ENCODE assay signal across 16 cellular contexts in the genomic region with DNA sequence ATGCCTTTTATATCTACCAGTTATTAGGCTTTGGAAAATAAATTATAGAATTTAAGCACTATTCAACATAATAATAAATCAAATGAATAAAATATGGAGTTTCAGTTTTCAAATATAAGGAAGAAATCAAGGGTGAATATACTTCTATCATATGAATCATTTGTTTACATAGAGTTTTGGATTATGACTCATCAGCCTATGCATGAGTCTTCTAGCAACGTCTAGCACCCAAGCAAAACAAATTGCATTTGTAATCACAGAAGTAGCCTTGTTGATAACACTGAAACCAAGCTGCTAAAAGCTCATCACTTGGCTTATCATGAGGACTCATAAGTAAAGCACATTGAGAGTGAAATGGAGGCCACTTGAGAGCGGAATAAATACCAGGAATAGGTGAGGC.
"Had no signal": no experiment of that assay in that cellular context is flagged by ENCODE, and none has a peak within 500 bp of the region (broad histone marks: within the 10 kb centered on the region; RNA-seq: fewer than 3 reads in every experiment).

No MANE protein-coding gene starts in this region.

- H3K27ac ChIP-seq: adrenal gland, body of pancreas, sigmoid colon had no signal

- ATAC-seq: activated T-helper 17 cell treated with anti-CD3 and anti-CD28 coated beads, Interleukin-2, amount 50 U/mL, for 72 hours; body of pancreas; left lobe of liver had no signal

- H3K36me3 ChIP-seq: adrenal gland, sigmoid colon had no signal

- DNase-seq: activated CD4-positive, alpha-beta T cell treated with anti-CD3 and anti-CD28 coated beads, Interleukin-2, amount 10 ng/mL, durations not matched to agents 7 days and 5 days; activated CD4-positive, CD25-positive, alpha-beta regulatory T cell; activated naive CD4-positive, alpha-beta T cell treated with anti-CD3 and anti-CD28 coated beads, Interleukin-2, amount 10 ng/mL, durations not matched to agents 7 days and 5 days; activated T-cell treated with anti-CD3 and anti-CD28 coated beads for 4 hours; adrenal gland; body of pancreas; dermis blood vessel endothelial cell; foreskin fibroblast; head of caudate nucleus; sigmoid colon; stimulated activated CD4-positive, alpha-beta T cell treated with anti-CD3 and anti-CD28 coated beads, Interleukin-12 subunit alpha, Interleukin-12 subunit beta, amount 100 ng/mL, for 4 hours; stimulated activated naive CD4-positive, alpha-beta T cell treated with Interleukin-2 at 50 U/mL for 16 hours; T-helper 2 cell; trophoblast cell had no signal

- H3K27me3 ChIP-seq: adrenal gland, body of pancreas, sigmoid colon had no signal

- H3K9me3 ChIP-seq: adrenal gland, body of pancreas, sigmoid colon had no signal

- H3K4me3 ChIP-seq: adrenal gland, body of pancreas, sigmoid colon had no signal

- H3K4me1 ChIP-seq: adrenal gland, body of pancreas, sigmoid colon had no signal
